In the genomic region with DNA sequence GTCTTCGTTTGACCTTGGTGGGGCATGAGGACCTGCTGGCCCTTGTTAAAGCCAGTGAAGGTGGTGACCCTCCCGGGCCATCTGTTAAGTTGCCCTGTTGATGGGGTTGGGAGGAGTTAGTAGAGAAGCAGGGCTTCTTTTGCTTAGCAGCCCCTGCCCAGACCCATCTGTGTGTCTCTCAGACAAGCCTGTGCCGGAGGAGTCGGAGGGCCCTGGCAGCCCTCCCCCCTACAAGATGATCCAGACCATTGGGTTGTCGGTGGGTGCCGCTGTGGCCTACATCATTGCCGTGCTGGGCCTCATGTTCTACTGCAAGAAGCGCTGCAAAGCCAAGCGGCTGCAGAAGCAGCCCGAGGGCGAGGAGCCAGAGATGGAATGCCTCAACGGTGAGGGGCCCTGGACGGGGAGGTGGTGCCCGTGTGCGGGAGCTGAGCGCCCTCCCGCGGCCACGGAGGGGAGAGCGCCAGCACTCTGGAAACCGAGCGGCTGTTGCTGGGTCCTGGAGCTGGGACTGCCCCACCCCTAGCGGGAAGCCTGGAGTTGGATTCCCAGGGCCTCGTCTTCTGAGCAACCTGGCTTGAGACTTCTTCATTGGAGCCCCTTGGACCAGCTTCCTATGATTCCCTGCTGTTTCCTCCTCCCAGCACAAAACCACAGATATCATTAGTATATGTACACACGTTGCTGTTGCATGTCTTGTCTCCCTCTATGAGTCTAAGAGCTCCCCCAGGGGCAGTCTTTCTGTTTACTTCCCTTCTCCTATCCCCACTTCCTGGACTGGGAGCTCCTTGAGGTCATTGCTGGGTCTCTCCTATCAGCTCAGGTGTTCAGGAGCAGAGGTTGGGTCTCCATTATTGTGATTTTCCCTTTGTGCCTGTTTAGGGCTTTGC, we compare ENCODE assay signal across 8 cellular contexts. TPM values are rescaled to one million over a fixed set of nuclear protein-coding genes. Genes with fewer than 3 reads are reported as not detected.
DNase-seq lines count a peak whose midpoint lies in the region; ATAC-seq and TF ChIP-seq lines count a peak whose summit lies in the region.

No MANE protein-coding gene starts in this region.

- DNase-seq in CD1c-positive myeloid dendritic cell (ENCODE audit: extremely low spot score) (peak; percentile 84), NCI-H1092 (lab: John Stamatoyannopoulos, UW) (peak; percentile 78), SW480 (ENCODE audit: low spot score) (peak; percentile 63), adipocyte (ENCODE audit: low read depth) (peak; percentile 98), heart right ventricle (peak; percentile 86 to 88), prostate gland (ENCODE audit: low spot score) (peak; percentile 86), upper lobe of right lung (peak; percentile 91)

- no peaks in the 10 kb centered on the region for H3K27me3 ChIP-seq in adipocyte (replicated peaks; ENCODE audit: control insufficient read depth, insufficient read depth, low read length)
- H3K27me3 ChIP-seq in heart right ventricle = no peaks in the 10 kb centered on the region
- H3K27me3 ChIP-seq in prostate gland (replicated peaks; ENCODE audit: insufficient read depth) = no peaks in the 10 kb centered on the region
- no peaks in the 10 kb centered on the region for H3K27me3 ChIP-seq in upper lobe of right lung

- H3K9me3 ChIP-seq in adipocyte (ENCODE audit: control insufficient read depth, low read length) (no peaks in the 10 kb centered on the region), heart right ventricle (no peaks in the 10 kb centered on the region), prostate gland (no peaks in the 10 kb centered on the region), upper lobe of right lung (no peaks in the 10 kb centered on the region)

- H3K4me1 ChIP-seq in adipocyte (ENCODE audit: control insufficient read depth, insufficient read depth, low read length) (peaks cover 19% of the 10 kb centered on the region), heart right ventricle (peaks cover 7 to 23% (median 11%) of the 10 kb centered on the region in 9 donors), prostate gland (replicated peaks) (peaks cover 5% of the 10 kb centered on the region), upper lobe of right lung (peaks cover 10% of the 10 kb centered on the region)

- WGBS in heart right ventricle, 2 donors = 12% methylated on average over 25 of the region's 25 CpGs
- WGBS in prostate gland = 11% methylated on average over 21 of the region's 25 CpGs

- ATAC-seq in GM21576 (IDR thresholded peaks at IDR 0.05; ENCODE audit: unreplicated experiment) = peak; percentile 72
- ATAC-seq in heart right ventricle = peak; percentile 94 to 98 (median 96)
- ATAC-seq in upper lobe of right lung = peak; percentile 98

- intact Hi-C loops in heart right ventricle (cut with DNase I) (loop anchor here (1.0 to 5.0 kb wide), 9 partner anchors 71 to 243 kb away; partner anchors contain the start of gene CUL7 (in 1 of the 10)), prostate gland (cut with DNase I) (loop anchor here (2.0 kb wide), 1 partner anchor 241 kb away; no protein-coding TSS in a partner anchor), upper lobe of right lung (cut with DNase I) (loop anchor here (5.0 to 10.0 kb wide), 2 partner anchors 69 to 241 kb away; partner anchors contain the start of gene PTK7)

- no peaks in the 10 kb centered on the region for H3K36me3 ChIP-seq in adipocyte (ENCODE audit: control insufficient read depth, insufficient read depth, low read length, severe bottlenecking)
- H3K36me3 ChIP-seq in heart right ventricle = no peaks in the 10 kb centered on the region
- H3K36me3 ChIP-seq in prostate gland = no peaks in the 10 kb centered on the region
- no peaks in the 10 kb centered on the region for H3K36me3 ChIP-seq in upper lobe of right lung

- H3K9ac ChIP-seq in adipocyte (ENCODE audit: low read length) = peak overlapping the region; percentile 82

- TF ChIP-seq CTCF in heart right ventricle (IDR thresholded peaks at IDR 0.05) (peak; percentile 84 to 99 (median 94)), prostate gland (IDR thresholded peaks at IDR 0.05) (peak; percentile 76 to 98 (median 92)), upper lobe of right lung (IDR thresholded peaks at IDR 0.05) (peak; percentile 95)

- no peak for TF ChIP-seq POLR2A in prostate gland (IDR thresholded peaks at IDR 0.05)

- H3K27ac ChIP-seq in heart right ventricle (peak overlapping the region in 8 of 10 donors; percentile 2 to 69 (median 44)), prostate gland (peak overlapping the region; percentile 7 to 38), upper lobe of right lung (peak overlapping the region; percentile 45)

- H3K4me3 ChIP-seq in adipocyte (ENCODE audit: low read length) = peak overlapping the region; percentile 1
- H3K4me3 ChIP-seq in heart right ventricle = peak overlapping the region in 1 of 10 donors; percentile 22
- no peak overlapping the region for H3K4me3 ChIP-seq in prostate gland
- H3K4me3 ChIP-seq in upper lobe of right lung = no peak overlapping the region

RNA-seq across cellular contexts. Expression of gene SRF, which starts 27.6 kb away (rescaled TPM):
- total RNA-seq in heart right ventricle = 10 to 100 TPM; 52.0 to 94.3 (median 70.1) TPM
- 10 to 100 TPM; 30.5 to 54.6 TPM for polyA plus RNA-seq in heart right ventricle
- total RNA-seq in prostate gland = 10 to 100 TPM; 40.5 to 56.3 TPM
- 33.6 TPM for total RNA-seq in upper lobe of right lung

RNA-seq across cellular contexts. Expression of gene CUL9, which starts 38.5 kb away (rescaled TPM):
- 10 to 100 TPM in 8 of 10 donors, 1 to 10 TPM in 2; 7.8 to 17.1 (median 13.4) TPM for total RNA-seq in heart right ventricle
- 10 to 100 TPM in 1 of 2 donors, 1 to 10 TPM in 1; 9.0 to 32.0 TPM for polyA plus RNA-seq in heart right ventricle
- 10 to 100 TPM; 22.9 to 87.0 TPM for total RNA-seq in prostate gland
- total RNA-seq in upper lobe of right lung = 37.4 TPM
